ENCODE assay signal across 8 cellular contexts in the genomic region with DNA sequence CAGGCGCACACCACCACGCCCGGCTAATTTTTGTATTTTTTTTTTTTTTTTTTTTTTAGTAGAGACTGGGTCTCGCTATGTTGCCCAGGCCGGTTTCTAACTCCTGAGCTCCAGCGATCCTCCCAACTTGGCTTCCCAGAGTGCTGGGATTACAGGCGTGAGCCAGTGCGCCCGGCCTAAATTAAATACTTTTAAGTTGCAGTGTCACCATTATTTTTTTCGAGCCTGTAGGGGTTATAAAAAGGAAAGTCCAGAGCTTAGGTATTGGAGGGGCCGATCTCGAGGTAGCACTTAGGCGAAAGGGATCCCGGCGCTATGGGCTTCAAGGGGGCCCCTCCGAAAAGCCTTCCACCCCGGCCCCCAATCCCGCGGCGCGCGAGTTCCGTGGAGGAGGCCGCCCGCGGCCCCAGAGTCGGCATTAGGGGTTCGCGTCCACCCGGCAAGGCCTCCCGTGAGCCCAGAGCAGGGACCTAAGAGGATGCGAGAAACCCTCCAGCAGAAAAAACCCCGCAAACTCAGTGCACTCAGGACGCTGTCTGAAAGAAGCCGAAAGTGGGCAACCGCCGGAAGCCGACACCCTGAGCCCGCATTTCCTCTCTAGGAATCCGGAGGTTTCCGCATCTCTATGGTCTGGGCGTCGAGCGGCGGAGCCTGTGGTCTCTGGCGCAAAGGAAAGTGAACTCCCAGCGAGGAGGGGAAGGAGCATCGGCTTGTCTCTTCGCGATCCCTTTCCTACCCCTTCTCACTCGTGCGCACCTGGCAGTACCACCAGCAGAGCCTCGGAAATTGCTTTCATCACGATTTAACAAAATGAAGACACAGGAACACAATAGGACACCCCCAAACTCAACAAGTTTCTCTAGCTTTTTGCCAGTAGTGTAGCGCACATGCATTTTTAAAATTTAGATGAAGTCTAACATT. TPM values are rescaled to one million over a fixed set of nuclear protein-coding genes. Genes with fewer than 3 reads are reported as not detected.
A peak's percentile ranks its signal among the peaks of the same experiment; 100 is the strongest.
DNase-seq lines count a peak whose midpoint lies in the region; ATAC-seq and TF ChIP-seq lines count a peak whose summit lies in the region.

No MANE protein-coding gene starts in this region.

- TF ChIP-seq POLR2A in uterus (IDR thresholded peaks at IDR 0.05) = peak in 1 of 2 donors; percentile 56

- H3K4me3 ChIP-seq in GM12875 (ENCODE audit: low read depth, low read length) (peak overlapping the region; percentile 49), uterus (peak overlapping the region; percentile 51 to 84)

- DNase-seq in NCI-H1694 (lab: John Stamatoyannopoulos, UW) (peak; percentile 88), T-helper 2 cell (peak; percentile 41 to 94 (median 70)), anterior cingulate cortex (lab: John Stamatoyannopoulos, UW) (peak in 56 of 58 donors; percentile 41 to 84 (median 71)), hepatic stellate cell (ENCODE audit: low spot score) (peak; percentile 88), putamen (ENCODE audit: low spot score) (peak; percentile 84), uterus (peak; percentile 83 to 87)

- intact Hi-C loops in uterus (cut with DNase I; ENCODE audit: low total_unique reads) = no loop called here

- TF ChIP-seq CTCF in GM12875 (IDR thresholded peaks at IDR 0.05; ENCODE audit: borderline replicate concordance, insufficient read depth, low read depth, low read length) = no peak
- TF ChIP-seq CTCF in uterus (IDR thresholded peaks at IDR 0.05) = peak in 1 of 4 experiments; percentile 3

- peaks cover 0 to 4% of the 10 kb centered on the region in 2 donors for H3K4me1 ChIP-seq in uterus

- H3K27ac ChIP-seq in uterus = peak overlapping the region; percentile 86 to 93

- no peaks in the 10 kb centered on the region for H3K36me3 ChIP-seq in uterus

- no peaks in the 10 kb centered on the region for H3K9me3 ChIP-seq in uterus

- H3K27me3 ChIP-seq in uterus = no peaks in the 10 kb centered on the region

- peak; percentile 79 for ATAC-seq in HG02840 (IDR thresholded peaks at IDR 0.05; ENCODE audit: low FRiP score, unreplicated experiment)

RNA-seq across cellular contexts. Expression of gene RGS9, which starts 14.1 kb away (rescaled TPM):
- 10 to 100 TPM in 1 of 4 donors, 1 to 10 TPM in 3; 3.5 to 19.1 (median 6.9) TPM for total RNA-seq in uterus

Comparison
In these comparisons a context has a peak if more than half of its experiments do, and no peak if none do; other contexts are left out.
1. Peak in every context shown above with its lines: DNase-seq, ATAC-seq, H3K4me3 ChIP-seq and H3K27ac ChIP-seq.